ENCODE assay signal across 8 cellular contexts in the genomic region with DNA sequence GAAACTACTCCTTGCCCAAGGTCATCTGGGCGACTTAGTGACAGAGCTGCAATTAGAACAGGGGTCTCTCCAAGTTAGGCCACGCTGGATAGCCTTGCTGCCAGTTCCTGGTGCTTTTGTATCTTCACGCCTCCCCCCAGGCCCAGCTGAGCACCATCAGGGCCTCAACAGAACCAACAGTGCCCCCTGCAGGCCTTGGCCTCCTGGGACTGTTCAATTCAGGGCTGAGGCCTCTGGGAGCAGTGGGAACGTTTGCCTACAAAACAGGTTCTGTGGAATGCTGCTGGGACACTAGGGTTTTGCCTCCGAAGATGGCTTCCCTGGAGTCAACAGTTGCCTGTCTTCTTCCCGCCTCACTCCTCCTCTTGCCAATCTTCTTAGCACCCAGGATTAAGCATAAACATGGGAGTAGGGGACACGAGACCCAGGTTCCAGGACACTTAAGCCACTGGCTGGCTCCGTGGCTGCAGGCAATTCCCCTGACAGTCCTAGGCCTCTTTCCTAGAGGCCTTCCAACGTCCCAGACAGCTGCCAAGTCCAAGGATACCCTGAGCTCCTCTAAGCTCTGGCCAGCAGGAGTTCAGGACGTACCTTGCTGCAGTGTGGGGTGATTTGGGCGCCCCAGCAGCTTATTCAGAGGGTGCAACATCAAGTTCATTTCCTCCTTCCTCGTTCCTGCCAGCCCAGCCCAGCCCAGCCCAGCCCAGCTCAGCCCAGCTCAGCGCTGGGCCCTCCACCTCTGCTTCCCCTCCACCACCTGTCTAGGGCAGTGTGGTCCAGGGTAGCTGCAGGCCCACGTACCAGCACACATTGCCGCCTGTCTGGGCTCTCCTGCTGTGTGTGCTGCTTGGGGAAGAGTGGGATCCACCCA.
A peak's percentile ranks its signal among the peaks of the same experiment; 100 is the strongest.
DNase-seq lines count a peak whose midpoint lies in the region; ATAC-seq, FAIRE-seq and TF ChIP-seq lines count a peak whose summit lies in the region.

No MANE protein-coding gene starts in this region.

- FAIRE-seq in urothelium cell line (lab: Jason Lieb, UNC), result peak; percentile 68

- H3K79me2 ChIP-seq in neural cell (replicated peaks; ENCODE audit: insufficient read depth, low read length), result no peaks in the 10 kb centered on the region

- no peak overlapping the region for H3K4me2 ChIP-seq in neural cell (ENCODE audit: low read length)

- H3K9ac ChIP-seq in neural cell (ENCODE audit: low read length), result no peak overlapping the region

- TF ChIP-seq RAD21 in neural cell (conservative IDR thresholded peaks at IDR 0.05), result peak; percentile 60

- no peak overlapping the region for H3K4me3 ChIP-seq in neural cell (ENCODE audit: low read length)
- H3K4me3 ChIP-seq in aorta (ENCODE audit: low read length in 2 of 2), result no peak overlapping the region

- WGBS in aorta, 2 donors, result 72 to 75% methylated on average over 15 of the region's 15 CpGs

- H3K27ac Mint-ChIP-seq in activated CD4-positive, alpha-beta T cell treated with anti-CD3 and anti-CD28 coated beads, Interleukin-2, amount 10 ng/mL, durations not matched to agents 7 days and 5 days, result no peak overlapping the region
- no peak overlapping the region for H3K27ac Mint-ChIP-seq in endothelial cell (ENCODE audit: unreplicated experiment)

- H3K4me3 Mint-ChIP-seq in activated CD4-positive, alpha-beta T cell treated with anti-CD3 and anti-CD28 coated beads, Interleukin-2, amount 10 ng/mL, durations not matched to agents 7 days and 5 days, result no peak overlapping the region
- H3K4me3 Mint-ChIP-seq in endothelial cell (ENCODE audit: unreplicated experiment), result no peak overlapping the region

- peaks cover 3% of the 10 kb centered on the region for H3K4me1 Mint-ChIP-seq in activated CD4-positive, alpha-beta T cell treated with anti-CD3 and anti-CD28 coated beads, Interleukin-2, amount 10 ng/mL, durations not matched to agents 7 days and 5 days
- H3K4me1 Mint-ChIP-seq in endothelial cell (ENCODE audit: unreplicated experiment), result peaks cover 4% of the 10 kb centered on the region

- intact Hi-C loops in aorta (cut with DNase I), result loop anchor here in 1 of 2 donors (2.0 kb wide), 1 partner anchor 528 kb away; no protein-coding TSS in a partner anchor

- H3K9me2 ChIP-seq in neural cell (ENCODE audit: insufficient read depth, low read length), result no peaks in the 10 kb centered on the region

- no peak for ATAC-seq in aorta (ENCODE audit: low FRiP score)

- POLR2A ChIA-PET in activated CD4-positive, alpha-beta T cell treated with anti-CD3 and anti-CD28 coated beads, Interleukin-2, amount 10 ng/mL, durations not matched to agents 7 days and 5 days (lab: Charles Lee), result no interaction called here

- H3K9me3 Mint-ChIP-seq in activated CD4-positive, alpha-beta T cell treated with anti-CD3 and anti-CD28 coated beads, Interleukin-2, amount 10 ng/mL, durations not matched to agents 7 days and 5 days, result peaks cover 5% of the 10 kb centered on the region
- H3K9me3 Mint-ChIP-seq in endothelial cell (ENCODE audit: unreplicated experiment), result peaks cover 7% of the 10 kb centered on the region

- H3F3A ChIP-seq in neural cell (ENCODE audit: insufficient read depth, low read length, poor library complexity, severe bottlenecking), result no peaks in the 10 kb centered on the region

- H3K36me3 Mint-ChIP-seq in activated CD4-positive, alpha-beta T cell treated with anti-CD3 and anti-CD28 coated beads, Interleukin-2, amount 10 ng/mL, durations not matched to agents 7 days and 5 days (ENCODE audit: low read depth), result no peaks in the 10 kb centered on the region
- peaks cover 6% of the 10 kb centered on the region for H3K36me3 Mint-ChIP-seq in endothelial cell (ENCODE audit: low read depth, unreplicated experiment)

- H4K20me1 ChIP-seq in neural cell (ENCODE audit: insufficient read depth), result no peaks in the 10 kb centered on the region

- H3K27me3 ChIP-seq in neural cell (ENCODE audit: insufficient read depth, low read depth, low read length) (peaks cover 10% of the 10 kb centered on the region), aorta (ENCODE audit: control insufficient read depth in 1 of 2, insufficient read depth in 2 of 2, low read length in 1 of 2) (no peaks in the 10 kb centered on the region)

- H2AFZ ChIP-seq in neural cell (ENCODE audit: low read depth, low read length), result no peak overlapping the region

- CTCF ChIA-PET in activated CD4-positive, alpha-beta T cell treated with anti-CD3 and anti-CD28 coated beads, Interleukin-2, amount 10 ng/mL, durations not matched to agents 7 days and 5 days (lab: Charles Lee), result no interaction called here

- H3K27ac ChIP-seq in neural cell (ENCODE audit: low read length) (no peak overlapping the region), aorta (ENCODE audit: low read depth in 1 of 2, low read length in 2 of 2) (no peak overlapping the region)

- peaks cover 12% of the 10 kb centered on the region for H3K27me3 Mint-ChIP-seq in activated CD4-positive, alpha-beta T cell treated with anti-CD3 and anti-CD28 coated beads, Interleukin-2, amount 10 ng/mL, durations not matched to agents 7 days and 5 days
- H3K27me3 Mint-ChIP-seq in endothelial cell (ENCODE audit: unreplicated experiment), result peaks cover 2% of the 10 kb centered on the region

- TF ChIP-seq EP300 in neural cell (conservative IDR thresholded peaks at IDR 0.05; ENCODE audit: poor library complexity, severe bottlenecking), result no peak

- no peaks in the 10 kb centered on the region for H3K36me3 ChIP-seq in neural cell (ENCODE audit: insufficient read depth, low read length)
- H3K36me3 ChIP-seq in aorta (ENCODE audit: control insufficient read depth in 1 of 2, insufficient read depth in 2 of 2, low read length in 1 of 2), result no peaks in the 10 kb centered on the region

- peak; percentile 70 for DNase-seq in NCI-H1436 (lab: John Stamatoyannopoulos, UW)
- no peak for DNase-seq in NCI-H1436 treated with DMSO at 0.1 percent for 48 hours (lab: John Stamatoyannopoulos, UW)
- peak; percentile 52 for DNase-seq in NCI-H1092 (lab: John Stamatoyannopoulos, UW)
- peak; percentile 61 for DNase-seq in activated CD4-positive, alpha-beta T cell treated with anti-CD3 and anti-CD28 coated beads, Interleukin-2, amount 10 ng/mL, durations not matched to agents 7 days and 5 days
- peak; percentile 89 for DNase-seq in endothelial cell (ENCODE audit: low spot score)
- DNase-seq in urothelium cell line (ENCODE audit: low spot score), result peak; percentile 81
- DNase-seq in aorta, result no peak

- H3K9me3 ChIP-seq in neural cell (ENCODE audit: low read length), result peaks cover 3% of the 10 kb centered on the region
- no peaks in the 10 kb centered on the region for H3K9me3 ChIP-seq in aorta (ENCODE audit: control insufficient read depth, low read length)

- H3K4me1 ChIP-seq in aorta (ENCODE audit: control insufficient read depth in 1 of 2, insufficient read depth in 2 of 2, low read length in 2 of 2), result no peaks in the 10 kb centered on the region

- TF ChIP-seq CTCF in endothelial cell (IDR thresholded peaks at IDR 0.05; ENCODE audit: unreplicated experiment) (peak; percentile 74), neural cell (IDR thresholded peaks at IDR 0.05; ENCODE audit: poor library complexity, severe bottlenecking) (peak; percentile 52)

TF ChIP-seq in neural cell, 6 proteins besides CTCF, POLR2A, EP300 and RAD21:
- TF ChIP-seq SMC3 (conservative IDR thresholded peaks at IDR 0.05; ENCODE audit: poor library complexity), result peak; percentile 62
- TF ChIP-seq TAF1 (IDR thresholded peaks at IDR 0.05; ENCODE audit: low read depth), result no peak
- TF ChIP-seq MXI1 (conservative IDR thresholded peaks at IDR 0.05; ENCODE audit: poor library complexity, severe bottlenecking), result no peak
- no peak for TF ChIP-seq POLR2AphosphoS5 (IDR thresholded peaks at IDR 0.05)
- TF ChIP-seq EZH2 (IDR thresholded peaks at IDR 0.05; ENCODE audit: borderline replicate concordance, insufficient read depth, low read length, poor library complexity, severe bottlenecking), result no peak

Comparison
In these comparisons a context has a peak if more than half of its experiments do, and no peak if none do; other contexts are left out.
1. DNase-seq: peak in NCI-H1436 (single experiment), NCI-H1092 (single experiment), activated CD4-positive, alpha-beta T cell treated with anti-CD3 and anti-CD28 coated beads, Interleukin-2, amount 10 ng/mL, durations not matched to agents 7 days and 5 days (single experiment), endothelial cell (single experiment) and urothelium cell line (single experiment); none in NCI-H1436 treated with DMSO at 0.1 percent for 48 hours (single experiment) and aorta (0 of 2).